ENCODE assay signal across 12 cellular contexts in the genomic region with DNA sequence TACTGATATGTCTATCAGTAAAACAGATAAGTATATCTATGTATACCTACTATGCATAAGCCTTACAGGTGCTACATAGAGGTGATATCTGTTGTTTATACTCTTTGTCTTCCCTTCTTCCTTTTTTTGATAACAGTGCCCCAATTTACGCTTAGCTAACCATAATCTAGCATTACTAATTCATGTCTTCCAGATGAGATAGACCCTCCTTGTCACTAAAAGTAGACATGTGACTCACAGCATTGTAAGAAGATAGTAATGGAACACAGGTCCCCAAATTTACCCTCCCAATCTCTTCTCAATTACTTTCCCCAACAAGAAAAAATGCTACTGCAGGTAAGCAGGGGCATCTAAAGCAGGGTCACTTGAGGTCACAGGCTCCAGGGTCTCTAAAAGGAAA.
"Had no signal": no experiment of that assay in that cellular context is flagged by ENCODE, and none has a peak within 500 bp of the region (broad histone marks: within the 10 kb centered on the region; RNA-seq: fewer than 3 reads in every experiment).

No MANE protein-coding gene starts in this region.

- H3K9me3 Mint-ChIP-seq: stimulated activated memory B cell treated with anti-CD40 and anti-IgM and Interleukin-4, amounts not matched to agents 10 μg/mL and 1 μg/mL and 100 μg/mL, for 72 hours had no signal

- H3K9me3 ChIP-seq: neutrophil, suprapubic skin, upper lobe of left lung had no signal

- H3K27me3 Mint-ChIP-seq: naive thymus-derived CD4-positive, alpha-beta T cell; stimulated activated memory B cell treated with anti-CD40 and anti-IgM and Interleukin-4, amounts not matched to agents 10 μg/mL and 1 μg/mL and 100 μg/mL, for 72 hours had no signal

- H3K36me3 ChIP-seq: cardiac muscle cell, neutrophil, suprapubic skin, upper lobe of left lung had no signal

- H3K27ac Mint-ChIP-seq: stimulated activated memory B cell treated with anti-CD40 and anti-IgM and Interleukin-4, amounts not matched to agents 10 μg/mL and 1 μg/mL and 100 μg/mL, for 72 hours had no signal

- H3K27me3 ChIP-seq: cardiac muscle cell, neutrophil, suprapubic skin, upper lobe of left lung had no signal

- H3K4me3 Mint-ChIP-seq: stimulated activated memory B cell treated with anti-CD40 and anti-IgM and Interleukin-4, amounts not matched to agents 10 μg/mL and 1 μg/mL and 100 μg/mL, for 72 hours had no signal

- ATAC-seq: esophagus mucosa; naive thymus-derived CD4-positive, alpha-beta T cell; stimulated activated memory B cell treated with anti-CD40 and anti-IgM and Interleukin-4, amounts not matched to agents 10 μg/mL and 1 μg/mL and 100 μg/mL, for 72 hours had no signal

- H3K36me3 Mint-ChIP-seq: naive thymus-derived CD4-positive, alpha-beta T cell; stimulated activated memory B cell treated with anti-CD40 and anti-IgM and Interleukin-4, amounts not matched to agents 10 μg/mL and 1 μg/mL and 100 μg/mL, for 72 hours had no signal

- DNase-seq: activated CD8-positive, alpha-beta memory T cell treated with anti-CD3 and anti-CD28 coated beads, Interleukin-2, amount 50 U/mL, for 48 hours; activated naive CD4-positive, alpha-beta T cell treated with Interleukin-2 at 50 U/mL for 16 hours; islet precursor cell; naive thymus-derived CD4-positive, alpha-beta T cell; upper lobe of left lung had no signal

- H3K4me1 ChIP-seq: parathyroid adenoma had no signal

- H3K4me3 ChIP-seq: cardiac muscle cell, SK-N-MC, suprapubic skin, upper lobe of left lung had no signal
